In the genomic region with DNA sequence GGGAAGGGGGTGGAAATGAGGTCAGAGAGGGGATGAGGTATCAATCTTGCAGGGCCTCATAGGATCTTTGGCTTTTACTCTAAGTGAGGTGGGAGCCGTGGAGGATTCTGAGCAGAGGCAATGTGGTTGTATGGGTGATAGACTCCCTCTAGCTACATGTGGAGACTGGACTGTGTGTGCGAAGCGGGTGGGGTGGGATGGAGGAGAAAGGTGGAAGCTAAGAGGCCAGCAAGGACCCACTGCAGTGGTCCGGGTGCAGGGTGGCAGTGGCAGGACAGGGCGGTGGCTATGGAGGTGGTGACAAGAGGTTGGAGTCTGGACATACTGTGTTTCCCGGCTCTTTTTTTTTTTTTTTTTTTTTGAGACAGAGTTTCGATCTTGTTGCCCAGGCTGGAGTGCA, we compare ENCODE assay signal across 21 cellular contexts.
"Had no signal": no experiment of that assay in that cellular context is flagged by ENCODE, and none has a peak within 500 bp of the region (broad histone marks: within the 10 kb centered on the region; RNA-seq: fewer than 3 reads in every experiment).

No MANE protein-coding gene starts in this region.

- FAIRE-seq: RCC 7860 had no signal

- H3K27me3 ChIP-seq: MG63 had no signal

- DNase-seq: Karpas-422, KG1, MG63, NCI-H1092, NCI-H1105 treated with DMSO at 0.1 percent for 48 hours, NCI-H1417 treated with DMSO at 0.1 percent for 48 hours, NCI-H146, NCI-H1694 treated with DMSO at 0.1 percent for 48 hours, NCI-H1930, NCI-H2081, NCI-H2107, NCI-H2227 treated with DMSO at 0.1 percent for 48 hours, NCI-H446, NCI-H510A, NCI-H524 treated with DMSO at 0.1 percent for 48 hours, NCI-H69, NCI-H774, RPMI8226, SHP77, SK-N-SH had no signal

- H3K9ac ChIP-seq: SK-N-SH had no signal

- H3K9me3 ChIP-seq: MG63, SK-N-SH had no signal

- H3K4me3 ChIP-seq: MG63 had no signal

- H3K4me2 ChIP-seq: SK-N-SH had no signal

- H3K36me3 ChIP-seq: MG63 had no signal
